13 cellular contexts compared by ENCODE assay signal in genomic region chr1:101150676-101151075, GRCh38.
DNase-seq lines count a peak whose midpoint lies in the region; ATAC-seq and TF ChIP-seq lines count a peak whose summit lies in the region.
"Had no signal": no experiment of that assay in that cellular context is flagged by ENCODE, and none has a peak within 500 bp of the region (broad histone marks: within the 10 kb centered on the region; RNA-seq: fewer than 3 reads in every experiment).

No MANE protein-coding gene starts in this region.

- H3K4me1 Mint-ChIP-seq in osteocyte (ENCODE audit: unreplicated experiment): no peaks in the 10 kb centered on the region

- H3K36me3 ChIP-seq in SJSA1: no peaks in the 10 kb centered on the region
- no peaks in the 10 kb centered on the region for H3K36me3 ChIP-seq in spleen

- no peaks in the 10 kb centered on the region for H3K9me3 Mint-ChIP-seq in osteocyte (ENCODE audit: unreplicated experiment)
- H3K9me3 Mint-ChIP-seq: CD4-positive, alpha-beta T cell had no signal

- H3K27ac ChIP-seq in SJSA1 (peak overlapping the region; percentile 69), foreskin keratinocyte (peak overlapping the region; percentile 5), spleen (peak overlapping the region in 6 of 8 donors; percentile 0 to 49 (median 19))
- H3K27ac ChIP-seq: KMS-11 had no signal

- TF ChIP-seq CTCF in foreskin keratinocyte (conservative IDR thresholded peaks at IDR 0.05) (no peak), spleen (IDR thresholded peaks at IDR 0.05 in 8 of 11, conservative IDR thresholded peaks at IDR 0.05 in 3 of 11) (no peak), osteocyte (IDR thresholded peaks at IDR 0.05) (no peak)

- H3K4me3 ChIP-seq in SJSA1 (no peak overlapping the region), spleen (no peak overlapping the region)

- H3K4me1 ChIP-seq in SJSA1 (replicated peaks): peaks cover 21% of the 10 kb centered on the region
- peaks cover 20% of the 10 kb centered on the region for H3K4me1 ChIP-seq in foreskin keratinocyte
- H3K4me1 ChIP-seq in spleen: no peaks in the 10 kb centered on the region

- intact Hi-C loops in spleen (cut with DNase I; ENCODE audit: low total_unique reads): no loop called here

- H3K4me3 Mint-ChIP-seq in osteocyte (ENCODE audit: unreplicated experiment): no peak overlapping the region
- H3K4me3 Mint-ChIP-seq: activated CD4-positive, alpha-beta T cell treated with anti-CD3 and anti-CD28 coated beads, Interleukin-2, amount 10 ng/mL, durations not matched to agents 7 days and 5 days; CD4-positive, alpha-beta T cell had no signal

- no peaks in the 10 kb centered on the region for H3K27me3 Mint-ChIP-seq in osteocyte (ENCODE audit: unreplicated experiment)
- H3K27me3 Mint-ChIP-seq: activated CD4-positive, alpha-beta T cell treated with anti-CD3 and anti-CD28 coated beads, Interleukin-2, amount 10 ng/mL, durations not matched to agents 7 days and 5 days; CD4-positive, alpha-beta T cell had no signal

- WGBS in spleen, 5 donors: 80 to 88% (median 85%) methylated on average over 5 of the region's 5 CpGs

- ATAC-seq in foreskin keratinocyte: peak; percentile 97

- no peaks in the 10 kb centered on the region for H3K27me3 ChIP-seq in SJSA1 (replicated peaks)
- no peaks in the 10 kb centered on the region for H3K27me3 ChIP-seq in foreskin keratinocyte
- no peaks in the 10 kb centered on the region for H3K27me3 ChIP-seq in spleen (replicated peaks in 1 of 7)

- DNase-seq in HPDE6-E6E7 (ENCODE audit: extremely low spot score) (peak; percentile 63), SJSA1 (ENCODE audit: low read depth in 1 of 2, low spot score in 2 of 2) (peak in 1 of 2 experiments; percentile 45), foreskin keratinocyte (peak; percentile 75 to 91), spleen (no peak), osteocyte (ENCODE audit: extremely low spot score, unreplicated experiment) (no peak), NCI-H1105 (lab: John Stamatoyannopoulos, UW) (no peak), NCI-H524 treated with DMSO at 0.1 percent for 48 hours (lab: John Stamatoyannopoulos, UW) (no peak)
- DNase-seq: activated CD4-positive, alpha-beta T cell treated with anti-CD3 and anti-CD28 coated beads, Interleukin-2, amount 10 ng/mL, durations not matched to agents 7 days and 5 days; activated T-cell treated with anti-CD3 and anti-CD28 coated beads, Interleukin-2, amount 50 U/mL, for 48 hours; CD4-positive, alpha-beta T cell; NCI-H1694; T-helper 9 cell had no signal

- H3K36me3 Mint-ChIP-seq in osteocyte (ENCODE audit: unreplicated experiment): no peaks in the 10 kb centered on the region

- TF ChIP-seq POLR2A in spleen (IDR thresholded peaks at IDR 0.05): no peak

- H3K9me3 ChIP-seq in SJSA1 (replicated peaks) (no peaks in the 10 kb centered on the region), spleen (no peaks in the 10 kb centered on the region)

- H3K27ac Mint-ChIP-seq in osteocyte (ENCODE audit: unreplicated experiment): no peak overlapping the region
- H3K27ac Mint-ChIP-seq: activated CD4-positive, alpha-beta T cell treated with anti-CD3 and anti-CD28 coated beads, Interleukin-2, amount 10 ng/mL, durations not matched to agents 7 days and 5 days; CD4-positive, alpha-beta T cell had no signal

Comparison
In these comparisons a context has a peak if more than half of its experiments do, and no peak if none do; other contexts are left out.
1. DNase-seq: peak in HPDE6-E6E7 (single experiment) and foreskin keratinocyte (2 of 2); none in spleen (single experiment), osteocyte (single experiment), NCI-H1105 (single experiment) and NCI-H524 treated with DMSO at 0.1 percent for 48 hours (single experiment).
2. H3K27ac ChIP-seq: peak in every context shown above with its lines; median percentile 69 in SJSA1; 19 in spleen; 5 in foreskin keratinocyte.